ENCODE assay signal across 8 cellular contexts in the genomic region with DNA sequence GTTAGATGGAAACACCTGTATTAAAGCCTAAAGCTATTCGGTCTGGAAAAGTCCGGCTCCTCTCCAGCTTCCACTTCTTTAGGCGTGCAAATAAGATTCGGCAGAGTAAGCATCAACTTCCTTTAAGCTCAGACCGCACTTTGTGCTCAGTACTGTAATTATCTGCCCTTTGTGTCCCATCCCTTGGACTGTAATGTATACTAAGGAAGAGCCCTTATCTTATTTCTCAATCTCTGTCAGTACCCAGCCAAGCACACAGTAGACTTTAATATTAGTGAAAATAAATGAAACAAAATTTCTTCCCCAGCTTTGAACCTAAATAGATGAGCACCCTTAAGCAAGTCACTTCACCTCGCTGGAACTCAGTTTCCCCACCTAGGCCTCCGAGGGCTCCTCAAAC. TPM values are rescaled to one million over a fixed set of nuclear protein-coding genes. Genes with fewer than 3 reads are reported as not detected.
DNase-seq lines count a peak whose midpoint lies in the region; ATAC-seq and TF ChIP-seq lines count a peak whose summit lies in the region.

No MANE protein-coding gene starts in this region.

- H3K27me3 ChIP-seq in naive thymus-derived CD4-positive, alpha-beta T cell (ENCODE audit: control insufficient read depth in 2 of 2, insufficient read depth in 2 of 2, low read length in 2 of 2): no peaks in the 10 kb centered on the region

- H3K27ac ChIP-seq in RWPE1: peak overlapping the region; percentile 81
- peak overlapping the region; percentile 90 for H3K27ac ChIP-seq in naive thymus-derived CD4-positive, alpha-beta T cell (ENCODE audit: low read depth, low read length)

- no peaks in the 10 kb centered on the region for H3K27me3 Mint-ChIP-seq in naive thymus-derived CD4-positive, alpha-beta T cell

- intact Hi-C loops in naive thymus-derived CD4-positive, alpha-beta T cell (cut with micrococcal nuclease): loop anchor here (2.0 to 5.0 kb wide), 3 partner anchors 33 to 53 kb away; no protein-coding TSS in a partner anchor
- intact Hi-C loops in posterior cingulate gyrus (cut with DNase I): no loop called here

- H3K36me3 Mint-ChIP-seq in naive thymus-derived CD4-positive, alpha-beta T cell: peaks cover 7 to 36% (median 27%) of the 10 kb centered on the region in 5 donors

- no peaks in the 10 kb centered on the region for H3K36me3 ChIP-seq in naive thymus-derived CD4-positive, alpha-beta T cell (ENCODE audit: control insufficient read depth in 2 of 3, insufficient read depth in 3 of 3, low read length in 3 of 3)

- peak overlapping the region; percentile 82 for H3K4me3 ChIP-seq in GM08714 (ENCODE audit: low read length)
- peak overlapping the region; percentile 52 for H3K4me3 ChIP-seq in epithelial cell of esophagus (ENCODE audit: low read length)
- peak overlapping the region; percentile 98 for H3K4me3 ChIP-seq in naive thymus-derived CD4-positive, alpha-beta T cell (ENCODE audit: low read length)

- H3K9me3 Mint-ChIP-seq in naive thymus-derived CD4-positive, alpha-beta T cell: peaks cover 0 to 13% (median 1%) of the 10 kb centered on the region in 11 donors

- ATAC-seq in HG02642 (IDR thresholded peaks at IDR 0.05; ENCODE audit: poor library complexity, unreplicated experiment): peak; percentile 28
- ATAC-seq in naive thymus-derived CD4-positive, alpha-beta T cell: no peak

- H3K4me1 Mint-ChIP-seq in naive thymus-derived CD4-positive, alpha-beta T cell: peaks cover 35 to 62% (median 58%) of the 10 kb centered on the region in 7 donors

- H3K27ac Mint-ChIP-seq in naive thymus-derived CD4-positive, alpha-beta T cell: peak overlapping the region; percentile 84 to 98 (median 91)

- H3K4me3 Mint-ChIP-seq in naive thymus-derived CD4-positive, alpha-beta T cell: peak overlapping the region; percentile 83 to 99 (median 96)

- CTCF ChIA-PET in RWPE1 (lab: Yijun Ruan, JAX): interaction anchor here (0.7 to 2.4 kb wide), 6 partner anchors 44 to 147 kb away, joined by 3 to 11 read pairs (median 4); no protein-coding TSS in a partner anchor
- CTCF ChIA-PET in naive thymus-derived CD4-positive, alpha-beta T cell (lab: Charles Lee): interaction anchor here (0.9 to 3.8 kb wide), 11 partner anchors 8 to 146 kb away, joined by 3 to 51 read pairs (median 5); partner anchors contain the start of gene NDUFB6

- POLR2A ChIA-PET in RWPE1 (lab: Yijun Ruan, JAX; ENCODE audit: low non-redundant PET): no interaction called here
- POLR2A ChIA-PET in naive thymus-derived CD4-positive, alpha-beta T cell (lab: Charles Lee): interaction anchor here (1.4 to 2.6 kb wide), 5 partner anchors 14 to 141 kb away, joined by 3 to 50 read pairs (median 13); partner anchors contain the start of genes ACO1, NDUFB6, SMIM27 and TOPORS

- H3K9me3 ChIP-seq in naive thymus-derived CD4-positive, alpha-beta T cell (ENCODE audit: control insufficient read depth in 2 of 3, low read length in 3 of 3): no peaks in the 10 kb centered on the region

- DNase-seq in RWPE1 (ENCODE audit: low spot score) (no peak), epithelial cell of esophagus (ENCODE audit: low read depth) (peak; percentile 24), posterior cingulate gyrus (no peak), GM10266 (ENCODE audit: extremely low spot score) (no peak)
- DNase-seq in naive thymus-derived CD4-positive, alpha-beta T cell: peak in 2 of 9 donors; percentile 16 to 17
- no peak for DNase-seq in stimulated activated CD8-positive, alpha-beta memory T cell treated with anti-CD3 and anti-CD28 coated beads, Interleukin-4, amount 100 ng/mL, for 48 hours

- H3K4me1 ChIP-seq in naive thymus-derived CD4-positive, alpha-beta T cell (ENCODE audit: control insufficient read depth in 2 of 2, insufficient read depth in 2 of 2, low read length in 2 of 2): peaks cover 9 to 29% of the 10 kb centered on the region in 2 donors

- TF ChIP-seq CTCF in RWPE1 (conservative IDR thresholded peaks at IDR 0.05; ENCODE audit: low read depth) (no peak), epithelial cell of esophagus (IDR thresholded peaks at IDR 0.05; ENCODE audit: insufficient read depth, low read depth, low read length, missing control alignments) (no peak), GM10266 (IDR thresholded peaks at IDR 0.05; ENCODE audit: control insufficient read depth, insufficient read depth, low read depth, missing control alignments) (no peak)

RNA-seq across cellular contexts. Expression of gene RIGI, which starts 0.5 kb away (rescaled TPM):
- total RNA-seq in naive thymus-derived CD4-positive, alpha-beta T cell: 10 to 100 TPM in 4 of 5 experiments, 1 to 10 TPM in 1; 8.6 to 29.6 (median 26.8) TPM
- polyA plus RNA-seq in naive thymus-derived CD4-positive, alpha-beta T cell: 10 to 100 TPM; 12.6 to 17.3 TPM

RNA-seq across cellular contexts. Expression of gene SMIM27, which starts 26.6 kb away (rescaled TPM):
- total RNA-seq in naive thymus-derived CD4-positive, alpha-beta T cell: 10 to 100 TPM; 15.1 to 38.5 (median 25.7) TPM
- polyA plus RNA-seq in naive thymus-derived CD4-positive, alpha-beta T cell: 100 to 1,000 TPM in 1 of 2 donors, 10 to 100 TPM in 1; 41.3 to 108 TPM

RNA-seq across cellular contexts. Expression of gene TOPORS, which starts 26.9 kb away (rescaled TPM):
- total RNA-seq in naive thymus-derived CD4-positive, alpha-beta T cell: 10 to 100 TPM; 12.1 to 27.3 (median 22.5) TPM
- 10 to 100 TPM; 24.4 to 24.7 TPM for polyA plus RNA-seq in naive thymus-derived CD4-positive, alpha-beta T cell

RNA-seq across cellular contexts. Expression of gene NDUFB6, which starts 47.5 kb away (rescaled TPM):
- 10 to 100 TPM; 10.4 to 45.1 (median 14.5) TPM for total RNA-seq in naive thymus-derived CD4-positive, alpha-beta T cell
- 10 to 100 TPM; 35.0 to 75.9 TPM for polyA plus RNA-seq in naive thymus-derived CD4-positive, alpha-beta T cell
